ENCODE assay signal across 30 cellular contexts in the genomic region with DNA sequence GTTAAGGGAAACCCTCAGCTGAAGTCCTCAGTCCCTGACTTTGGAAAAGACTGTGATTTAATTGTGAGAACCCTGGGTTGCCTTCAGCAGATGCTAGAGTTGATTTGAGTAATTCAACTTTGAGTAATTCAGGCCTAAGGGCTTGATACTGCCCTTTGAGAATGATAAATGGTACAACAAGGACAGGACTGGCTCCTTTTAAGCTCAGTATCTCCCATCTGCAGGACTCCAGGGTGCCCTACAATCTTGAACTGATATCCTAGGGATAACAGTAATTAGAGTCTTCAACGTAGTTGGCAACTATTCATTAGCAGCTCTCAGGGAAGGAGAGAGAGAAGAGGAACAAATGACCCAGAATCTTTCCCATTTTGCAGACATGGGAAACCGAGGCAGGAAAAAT.
"Had no signal": no experiment of that assay in that cellular context is flagged by ENCODE, and none has a peak within 500 bp of the region (broad histone marks: within the 10 kb centered on the region; RNA-seq: fewer than 3 reads in every experiment).

No MANE protein-coding gene starts in this region.

- H3K4me3 Mint-ChIP-seq: activated B cell treated with CpG ODN at 0.5 μM for 24 hours; activated CD4-positive, alpha-beta memory T cell treated with anti-CD3 and anti-CD28 coated beads for 36 hours; activated CD4-positive, alpha-beta T cell treated with anti-CD3 and anti-CD28 coated beads, Interleukin-2, amount 10 ng/mL, durations not matched to agents 24 days and 14 days; activated CD8-positive, alpha-beta T cell treated with anti-CD3 and anti-CD28 coated beads for 36 hours; activated naive CD4-positive, alpha-beta T cell treated with anti-CD3 and anti-CD28 coated beads for 36 hours; activated naive CD8-positive, alpha-beta T cell treated with anti-CD3 and anti-CD28 coated beads for 36 hours; activated T-cell treated with anti-CD3 and anti-CD28 coated beads, Interleukin-2, amount 50 U/mL, for 4 hours; activated T-cell treated with anti-CD3 and anti-CD28 coated beads, Interleukin-2, amount 50 U/mL, for 72 hours; activated T-helper 1 cell treated with anti-CD3 and anti-CD28 coated beads, Interleukin-12 subunit alpha, Interleukin-12 subunit beta, Interleukin-2, Interleukin-4 antibody, amounts not matched to agents 30 ng/mL and 10 ng/mL and 1 ng/mL, durations not matched to agents 14 hours and 24 hours and 36 hours; T-helper 2 cell treated with Interferon-gamma antibody and Interleukin-4, amounts not matched to agents 5 μg/mL and 100 μg/mL, for 36 hours had no signal

- H3K27ac Mint-ChIP-seq: activated B cell treated with CpG ODN at 0.5 μM for 24 hours; activated CD4-positive, alpha-beta memory T cell treated with anti-CD3 and anti-CD28 coated beads for 36 hours; activated CD8-positive, alpha-beta T cell treated with anti-CD3 and anti-CD28 coated beads for 36 hours; activated naive CD4-positive, alpha-beta T cell treated with anti-CD3 and anti-CD28 coated beads for 36 hours; activated naive CD4-positive, alpha-beta T cell treated with anti-CD3 and anti-CD28 coated beads, Interleukin-2, amount 50 U/mL, for 72 hours; activated naive CD8-positive, alpha-beta T cell treated with anti-CD3 and anti-CD28 coated beads for 36 hours; activated T-cell treated with anti-CD3 and anti-CD28 coated beads, Interleukin-2, amount 50 U/mL, for 72 hours; activated T-helper 1 cell treated with anti-CD3 and anti-CD28 coated beads, Interleukin-12 subunit alpha, Interleukin-12 subunit beta, Interleukin-2, Interleukin-4 antibody, amounts not matched to agents 30 ng/mL and 10 ng/mL and 1 ng/mL, durations not matched to agents 14 hours and 24 hours and 36 hours had no signal

- ATAC-seq: activated CD8-positive, alpha-beta T cell treated with anti-CD3 and anti-CD28 coated beads for 36 hours; activated naive CD4-positive, alpha-beta T cell treated with anti-CD3 and anti-CD28 coated beads, Interleukin-2, amount 50 U/mL, for 72 hours; activated T-cell treated with anti-CD3 and anti-CD28 coated beads, Interleukin-2, amount 50 U/mL, for 4 hours; activated T-cell treated with anti-CD3 and anti-CD28 coated beads, Interleukin-2, amount 50 U/mL, for 72 hours; body of pancreas had no signal

- H3K27me3 Mint-ChIP-seq: activated B cell treated with CpG ODN at 0.5 μM for 24 hours; activated CD4-positive, alpha-beta memory T cell treated with anti-CD3 and anti-CD28 coated beads for 36 hours; activated CD4-positive, alpha-beta T cell treated with anti-CD3 and anti-CD28 coated beads, Interleukin-2, amount 10 ng/mL, durations not matched to agents 24 days and 14 days; activated CD8-positive, alpha-beta T cell treated with anti-CD3 and anti-CD28 coated beads for 36 hours; activated naive CD8-positive, alpha-beta T cell treated with anti-CD3 and anti-CD28 coated beads for 36 hours had no signal

- H3K9me3 Mint-ChIP-seq: activated B cell treated with CpG ODN at 0.5 μM for 24 hours; activated CD4-positive, alpha-beta memory T cell treated with anti-CD3 and anti-CD28 coated beads for 36 hours; activated CD8-positive, alpha-beta T cell treated with anti-CD3 and anti-CD28 coated beads for 36 hours; activated naive CD4-positive, alpha-beta T cell treated with anti-CD3 and anti-CD28 coated beads for 36 hours; activated naive CD4-positive, alpha-beta T cell treated with anti-CD3 and anti-CD28 coated beads, Interleukin-2, amount 50 U/mL, for 72 hours; activated naive CD8-positive, alpha-beta T cell treated with anti-CD3 and anti-CD28 coated beads for 36 hours; activated T-cell treated with anti-CD3 and anti-CD28 coated beads, Interleukin-2, amount 50 U/mL, for 4 hours; activated T-cell treated with anti-CD3 and anti-CD28 coated beads, Interleukin-2, amount 50 U/mL, for 72 hours; activated T-helper 1 cell treated with anti-CD3 and anti-CD28 coated beads, Interleukin-12 subunit alpha, Interleukin-12 subunit beta, Interleukin-2, Interleukin-4 antibody, amounts not matched to agents 30 ng/mL and 10 ng/mL and 1 ng/mL, durations not matched to agents 14 hours and 24 hours and 36 hours; T-helper 2 cell treated with Interferon-gamma antibody and Interleukin-4, amounts not matched to agents 5 μg/mL and 100 μg/mL, for 36 hours had no signal

- H3K36me3 Mint-ChIP-seq: activated CD4-positive, alpha-beta memory T cell treated with anti-CD3 and anti-CD28 coated beads for 36 hours had no signal

- DNase-seq: activated B cell treated with CpG ODN at 0.5 μM for 24 hours; activated CD4-positive, alpha-beta memory T cell treated with anti-CD3 and anti-CD28 coated beads for 36 hours; activated CD4-positive, alpha-beta T cell treated with anti-CD3 and anti-CD28 coated beads for 4 hours; activated CD4-positive, alpha-beta T cell treated with anti-CD3 and anti-CD28 coated beads, Interleukin-2, amount 10 ng/mL, durations not matched to agents 24 days and 14 days; activated CD4-positive, alpha-beta T cell treated with anti-CD3 and anti-CD28 coated beads, Interleukin-2, amount 50 U/mL, for 1 hour; activated CD4-positive, alpha-beta T cell treated with anti-CD3 and anti-CD28 coated beads, Interleukin-2, amount 50 U/mL, for 4 hours; activated CD4-positive, CD25-positive, alpha-beta regulatory T cell treated with anti-CD3 and anti-CD28 coated beads, Interleukin-2, amount 50 U/mL, for 72 hours; activated CD8-positive, alpha-beta memory T cell treated with anti-CD3 and anti-CD28 coated beads, Interleukin-2, amount 50 U/mL, for 4 hours; activated CD8-positive, alpha-beta T cell treated with anti-CD3 and anti-CD28 coated beads for 36 hours; activated effector memory CD4-positive, alpha-beta T cell treated with anti-CD3 and anti-CD28 coated beads, Interleukin-2, amount 50 U/mL, for 16 hours; activated gamma-delta T cell treated with Interleukin-2 at 50 U/mL for 16 hours; activated naive CD4-positive, alpha-beta T cell; activated naive CD4-positive, alpha-beta T cell treated with anti-CD3 and anti-CD28 coated beads for 36 hours; activated naive CD4-positive, alpha-beta T cell treated with anti-CD3 and anti-CD28 coated beads, Interleukin-2, amount 50 U/mL, for 16 hours; activated naive CD8-positive, alpha-beta T cell treated with anti-CD3 and anti-CD28 coated beads for 36 hours; activated T-cell treated with anti-CD3 and anti-CD28 coated beads for 4 hours; activated T-cell treated with anti-CD3 and anti-CD28 coated beads, Interleukin-2, amount 50 U/mL, for 1 hour; activated T-cell treated with anti-CD3 and anti-CD28 coated beads, Interleukin-2, amount 50 U/mL, for 4 hours; activated T-cell treated with anti-CD3 and anti-CD28 coated beads, Interleukin-2, amount 50 U/mL, for 72 hours; adrenal gland; amniotic stem cell; aorta; body of pancreas; brain microvascular endothelial cell; central memory CD4-positive, alpha-beta T cell; T-helper 2 cell; T-helper 9 cell had no signal
